In the genomic region with DNA sequence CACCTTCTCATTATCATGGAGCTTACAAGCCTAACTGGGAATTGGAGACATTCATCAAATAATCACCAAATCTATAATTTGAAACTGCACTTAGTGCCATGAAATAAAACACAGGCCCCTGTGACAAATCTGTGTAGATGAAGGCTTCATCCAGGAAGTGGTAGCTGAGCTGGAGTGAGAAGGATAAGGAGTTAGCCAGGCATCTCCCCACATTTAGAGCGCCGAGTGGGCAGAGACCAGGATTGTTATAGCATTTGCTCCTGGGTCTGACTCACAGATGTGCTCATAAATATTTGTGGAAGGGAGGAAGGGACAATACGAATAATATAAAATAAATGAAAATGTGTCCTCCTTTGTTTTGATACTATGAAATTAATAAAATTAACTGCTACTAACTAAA, we compare ENCODE assay signal across 10 cellular contexts. TPM values are rescaled to one million over a fixed set of nuclear protein-coding genes. Genes with fewer than 3 reads are reported as not detected.
A peak's percentile ranks its signal among the peaks of the same experiment; 100 is the strongest.
DNase-seq lines count a peak whose midpoint lies in the region; ATAC-seq, FAIRE-seq and TF ChIP-seq lines count a peak whose summit lies in the region.
"Had no signal": no experiment of that assay in that cellular context is flagged by ENCODE, and none has a peak within 500 bp of the region (broad histone marks: within the 10 kb centered on the region; RNA-seq: fewer than 3 reads in every experiment).

No MANE protein-coding gene starts in this region.

- H3K4me3 ChIP-seq in cardiac muscle cell, result no peak overlapping the region
- H3K4me3 ChIP-seq in heart left ventricle, result no peak overlapping the region
- peak overlapping the region in 1 of 2 donors; percentile 89 for H3K4me3 ChIP-seq in ascending aorta
- H3K4me3 ChIP-seq in Peyer's patch, result no peak overlapping the region

- TF ChIP-seq CTCF in cardiac muscle cell (IDR thresholded peaks at IDR 0.05; ENCODE audit: low read depth, low read length), result no peak
- no peak for TF ChIP-seq CTCF in heart left ventricle (IDR thresholded peaks at IDR 0.05)
- no peak for TF ChIP-seq CTCF in ascending aorta (IDR thresholded peaks at IDR 0.05)
- TF ChIP-seq CTCF in Peyer's patch (IDR thresholded peaks at IDR 0.05), result no peak

- no peak for FAIRE-seq in urothelium cell line (lab: Jason Lieb, UNC)

- intact Hi-C loops in heart left ventricle (cut with DNase I) (loop anchor here in 5 of 10 donors (5.0 kb wide), 2 partner anchors 34 to 99 kb away; no protein-coding TSS in a partner anchor), ascending aorta (cut with DNase I) (loop anchor here (5.0 kb wide), 1 partner anchor 404 kb away; a partner anchor contains a TSS)

- H3K27me3 ChIP-seq in cardiac muscle cell, result no peaks in the 10 kb centered on the region
- no peaks in the 10 kb centered on the region for H3K27me3 ChIP-seq in heart left ventricle
- no peaks in the 10 kb centered on the region for H3K27me3 ChIP-seq in ascending aorta
- H3K27me3 ChIP-seq in Peyer's patch, result no peaks in the 10 kb centered on the region

- H3K4me1 ChIP-seq in cardiac muscle cell (ENCODE audit: low read depth) (peaks cover 29% of the 10 kb centered on the region), heart left ventricle (peaks cover 0 to 33% (median 21%) of the 10 kb centered on the region in 12 donors), ascending aorta (peaks cover 2 to 25% of the 10 kb centered on the region in 2 donors), Peyer's patch (peaks cover 0 to 20% (median 4%) of the 10 kb centered on the region in 4 donors)

- H3K27ac ChIP-seq in cardiac muscle cell (peak overlapping the region; percentile 100), heart left ventricle (peak overlapping the region in 4 of 12 donors; percentile 98 to 100 (median 99)), ascending aorta (peak overlapping the region; percentile 98 to 99), Peyer's patch (peak overlapping the region in 1 of 4 donors; percentile 5)

- no peak for ATAC-seq in heart left ventricle
- no peak for ATAC-seq in GM19452 (IDR thresholded peaks at IDR 0.05; ENCODE audit: unreplicated experiment)

- H3K9me3 ChIP-seq in cardiac muscle cell (ENCODE audit: low read depth) (no peaks in the 10 kb centered on the region), heart left ventricle (no peaks in the 10 kb centered on the region), ascending aorta (no peaks in the 10 kb centered on the region), Peyer's patch (no peaks in the 10 kb centered on the region)

- H3K36me3 ChIP-seq in cardiac muscle cell (peaks cover 10% of the 10 kb centered on the region), heart left ventricle (peaks cover 0 to 14% (median 7%) of the 10 kb centered on the region in 9 donors), ascending aorta (peaks cover 6% of the 10 kb centered on the region in 2 donors), Peyer's patch (peaks cover 0 to 5% (median 0%) of the 10 kb centered on the region in 3 donors)

- TF ChIP-seq POLR2A in heart left ventricle (IDR thresholded peaks at IDR 0.05), result no peak
- no peak for TF ChIP-seq POLR2A in Peyer's patch (IDR thresholded peaks at IDR 0.05)

- DNase-seq in cardiac muscle cell (ENCODE audit: low read depth in 1 of 2, low spot score in 1 of 2) (peak in 1 of 2 donors; percentile 72), heart left ventricle (no peak), ascending aorta (ENCODE audit: low spot score in 2 of 2) (no peak), kidney tubule cell (ENCODE audit: low spot score) (peak; percentile 77), urothelium cell line (ENCODE audit: low spot score) (peak; percentile 39), NCI-H1092 (lab: John Stamatoyannopoulos, UW) (no peak), Peyer's patch (no peak)
- DNase-seq: NCI-H748 treated with DMSO at 0.1 percent for 48 hours; stimulated activated CD4-positive, alpha-beta T cell treated with anti-CD3 and anti-CD28 coated beads, Interleukin-12 subunit alpha, Interleukin-12 subunit beta, amount 100 ng/mL, for 4 hours had no signal

- WGBS in heart left ventricle, 4 donors, result 85 to 87% (median 86%) methylated on average over 3 of the region's 3 CpGs

RNA-seq across cellular contexts. Expression of a gene that starts 2.5 kb away (rescaled TPM):
- total RNA-seq in cardiac muscle cell (116 and 225 TPM in 2 replicates), heart left ventricle (100 to 1,000 TPM in 7 of 9 donors, 10 to 100 TPM in 2; 66.0 to 218 (median 128) TPM), ascending aorta (91.7 TPM), Peyer's patch (100 to 1,000 TPM; 113 to 189 (median 140) TPM)
- polyA plus RNA-seq in cardiac muscle cell (405 and 489 TPM in 2 replicates), heart left ventricle (100 to 1,000 TPM in 1 of 2 donors, 10 to 100 TPM in 1; 72.3 to 131 TPM)

RNA-seq across cellular contexts. Expression of a gene that starts 24.8 kb away (rescaled TPM):
- 18.6 and 24.3 TPM in 2 replicates for total RNA-seq in cardiac muscle cell
- 32.0 and 33.5 TPM in 2 replicates for polyA plus RNA-seq in cardiac muscle cell
- 10 to 100 TPM; 13.2 to 30.7 (median 20.8) TPM for total RNA-seq in heart left ventricle
- polyA plus RNA-seq in heart left ventricle, result 10 to 100 TPM; 12.6 to 28.7 TPM
- 31.9 TPM for total RNA-seq in ascending aorta
- total RNA-seq in Peyer's patch, result 10 to 100 TPM; 21.3 to 38.0 (median 31.1) TPM

RNA-seq across cellular contexts. Expression of a gene that starts 40.9 kb away (rescaled TPM):
- 8.3 and 15.7 TPM in 2 replicates for total RNA-seq in cardiac muscle cell
- polyA plus RNA-seq in cardiac muscle cell, result 39.4 and 60.9 TPM in 2 replicates
- total RNA-seq in heart left ventricle, result 100 to 1,000 TPM in 1 of 9 donors, 10 to 100 TPM in 4, 1 to 10 TPM in 4; 5.4 to 103 (median 10.1) TPM
- polyA plus RNA-seq in heart left ventricle, result 10 to 100 TPM; 13.8 to 21.7 TPM
- 10.0 TPM for total RNA-seq in ascending aorta
- total RNA-seq in Peyer's patch, result 100 to 1,000 TPM in 2 of 4 donors, 10 to 100 TPM in 2; 75.1 to 189 (median 112) TPM

RNA-seq across cellular contexts. Expression of a gene that starts 47.8 kb away (rescaled TPM):
- 6.7 and 7.7 TPM in 2 replicates for total RNA-seq in cardiac muscle cell
- 19.1 and 28.1 TPM in 2 replicates for polyA plus RNA-seq in cardiac muscle cell
- total RNA-seq in heart left ventricle, result 100 to 1,000 TPM in 1 of 9 donors, 10 to 100 TPM in 8; 21.0 to 186 (median 36.6) TPM
- 10 to 100 TPM; 65.4 to 81.9 TPM for polyA plus RNA-seq in heart left ventricle
- 114 TPM for total RNA-seq in ascending aorta
- 10 to 100 TPM in 3 of 4 donors, 1 to 10 TPM in 1; 6.5 to 18.2 (median 16.0) TPM for total RNA-seq in Peyer's patch

RNA-seq across cellular contexts. Expression of a gene that starts 59.1 kb away (rescaled TPM):
- total RNA-seq in cardiac muscle cell, result 152 and 241 TPM in 2 replicates
- polyA plus RNA-seq in cardiac muscle cell, result 276 and 328 TPM in 2 replicates
- 100 to 1,000 TPM in 4 of 9 donors, 10 to 100 TPM in 5; 77.7 to 208 (median 92.0) TPM for total RNA-seq in heart left ventricle
- 100 to 1,000 TPM; 165 to 235 TPM for polyA plus RNA-seq in heart left ventricle
- 157 TPM for total RNA-seq in ascending aorta
- 100 to 1,000 TPM in 3 of 4 donors, 10 to 100 TPM in 1; 73.4 to 182 (median 134) TPM for total RNA-seq in Peyer's patch

Comparison
In these comparisons a context has a peak if more than half of its experiments do, and no peak if none do; other contexts are left out.
1. DNase-seq: peak in kidney tubule cell (single experiment) and urothelium cell line (single experiment); none in heart left ventricle (0 of 5), ascending aorta (0 of 2), NCI-H1092 (single experiment) and Peyer's patch (0 of 3).